12 cellular contexts compared by ENCODE assay signal in the genomic region with DNA sequence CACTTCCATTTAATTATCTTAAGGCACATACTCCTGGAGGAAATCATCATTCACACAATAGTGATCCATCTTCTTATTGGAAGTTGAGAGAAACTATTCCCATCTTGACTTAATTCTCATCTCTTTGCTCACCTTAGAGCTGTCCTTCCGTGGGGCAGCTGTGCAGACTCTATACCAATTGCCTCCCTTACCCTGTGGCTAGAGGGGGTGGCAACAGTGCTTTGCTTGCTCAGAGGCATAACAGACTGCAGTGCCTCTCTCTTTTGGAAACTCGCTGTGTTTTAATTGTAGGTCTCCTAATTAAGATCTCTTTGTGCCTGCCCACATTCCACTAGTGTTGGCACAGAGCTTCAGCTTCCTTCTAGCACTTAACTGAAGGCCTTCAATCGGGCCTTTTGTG. TPM values are rescaled to one million over a fixed set of nuclear protein-coding genes. Genes with fewer than 3 reads are reported as not detected.
DNase-seq lines count a peak whose midpoint lies in the region; ATAC-seq, FAIRE-seq and TF ChIP-seq lines count a peak whose summit lies in the region.
"Had no signal": no experiment of that assay in that cellular context is flagged by ENCODE, and none has a peak within 500 bp of the region (broad histone marks: within the 10 kb centered on the region; RNA-seq: fewer than 3 reads in every experiment).

No MANE protein-coding gene starts in this region.

- H3K9me3 Mint-ChIP-seq in astrocyte (ENCODE audit: unreplicated experiment): no peaks in the 10 kb centered on the region
- H3K9me3 Mint-ChIP-seq in nephron progenitor cell: no peaks in the 10 kb centered on the region

- peaks cover 21 to 28% of the 10 kb centered on the region in 2 experiments for H3K36me3 ChIP-seq in SK-N-SH (replicated peaks in 1 of 2; ENCODE audit: control insufficient read depth in 1 of 2, insufficient read depth in 2 of 2, low read length in 1 of 2)
- H3K36me3 ChIP-seq in HUES64 (ENCODE audit: insufficient read depth, low read length): peaks cover 33% of the 10 kb centered on the region
- H3K36me3 ChIP-seq in astrocyte (ENCODE audit: insufficient read depth, low read length): no peaks in the 10 kb centered on the region
- H3K36me3 ChIP-seq: neutrophil had no signal

- H3K27me3 ChIP-seq in SK-N-SH (ENCODE audit: insufficient read depth) (no peaks in the 10 kb centered on the region), HUES64 (ENCODE audit: insufficient read depth, low read length) (no peaks in the 10 kb centered on the region), astrocyte (ENCODE audit: insufficient read depth, low read length) (no peaks in the 10 kb centered on the region)
- H3K27me3 ChIP-seq: neutrophil had no signal

- peaks cover 19% of the 10 kb centered on the region for H3F3A ChIP-seq in SK-N-SH (replicated peaks; ENCODE audit: insufficient read depth)

- H3K9me2 ChIP-seq in SK-N-SH: no peaks in the 10 kb centered on the region

- peaks cover 6% of the 10 kb centered on the region for H3K36me3 Mint-ChIP-seq in astrocyte (ENCODE audit: low read depth, unreplicated experiment)
- H3K36me3 Mint-ChIP-seq in nephron progenitor cell (ENCODE audit: low read depth): peaks cover 17% of the 10 kb centered on the region

- H3K9ac ChIP-seq in SK-N-SH (no peak overlapping the region), HUES64 (ENCODE audit: low read depth, low read length) (0 out of 2 replicates have a peak overlapping the region, but pooled peaks have one; percentile 2), astrocyte (ENCODE audit: low read length) (no peak overlapping the region)

- H2AFZ ChIP-seq in SK-N-SH (ENCODE audit: low read depth) (no peak overlapping the region), astrocyte (ENCODE audit: low read depth, low read length) (no peak overlapping the region)

- TF ChIP-seq CTCF in SK-N-SH (IDR thresholded peaks at IDR 0.05) (no peak), astrocyte (IDR thresholded peaks at IDR 0.05; ENCODE audit: insufficient read depth, low read depth, low read length) (no peak), nephron progenitor cell (IDR thresholded peaks at IDR 0.05) (no peak)

- H3K4me3 ChIP-seq in SK-N-SH (ENCODE audit: low read depth in 2 of 2, low read length in 1 of 2): no peak overlapping the region
- 0 out of 2 replicates have a peak overlapping the region, but pooled peaks have one; percentile 6 for H3K4me3 ChIP-seq in HUES64 (ENCODE audit: low read length)
- H3K4me3 ChIP-seq in astrocyte (ENCODE audit: insufficient read depth, low read depth, low read length): no peak overlapping the region

- no peaks in the 10 kb centered on the region for H3K9me3 ChIP-seq in SK-N-SH
- no peaks in the 10 kb centered on the region for H3K9me3 ChIP-seq in HUES64 (ENCODE audit: insufficient read depth, low read depth, low read length)
- H3K9me3 ChIP-seq in astrocyte (ENCODE audit: insufficient read depth, low read depth, low read length): no peaks in the 10 kb centered on the region
- H3K9me3 ChIP-seq: neutrophil had no signal

- 75% methylated on average over 3 of the region's 3 CpGs for WGBS in SK-N-SH (ENCODE audit: low lambda C conversion rate)
- 58% methylated on average over 3 of the region's 3 CpGs for WGBS in HUES64

- no peak for TF ChIP-seq EP300 in SK-N-SH (IDR thresholded peaks at IDR 0.05; ENCODE audit: borderline replicate concordance in 1 of 2, low read depth in 1 of 2, low read length in 1 of 2)

- H3K4me3 Mint-ChIP-seq in astrocyte (ENCODE audit: unreplicated experiment): no peak overlapping the region
- no peak overlapping the region for H3K4me3 Mint-ChIP-seq in nephron progenitor cell

- no peak for FAIRE-seq in astrocyte (lab: Jason Lieb, UNC)
- FAIRE-seq: HTR-8/SVneo had no signal

- H3K27me3 Mint-ChIP-seq in astrocyte (ENCODE audit: low read depth, unreplicated experiment) (no peaks in the 10 kb centered on the region), nephron progenitor cell (ENCODE audit: low read depth, poor library complexity) (peaks cover 2% of the 10 kb centered on the region)

- H3K4me2 ChIP-seq in SK-N-SH: 0 out of 2 replicates have a peak overlapping the region, but pooled peaks have one; percentile 30
- peak overlapping the region; percentile 5 for H3K4me2 ChIP-seq in astrocyte (ENCODE audit: low read length)

- peaks cover 100% of the 10 kb centered on the region for H3K79me2 ChIP-seq in SK-N-SH (ENCODE audit: insufficient read depth)
- peaks cover 100% of the 10 kb centered on the region for H3K79me2 ChIP-seq in astrocyte (ENCODE audit: insufficient read depth, low read length)

- POLR2A ChIA-PET in SK-N-SH (lab: Yijun Ruan, JAX): no interaction called here

- H3K27ac Mint-ChIP-seq in astrocyte (ENCODE audit: unreplicated experiment): peak overlapping the region; percentile 75
- H3K27ac Mint-ChIP-seq in nephron progenitor cell: peak overlapping the region; percentile 53

- H4K20me1 ChIP-seq in SK-N-SH (ENCODE audit: insufficient read depth) (peaks cover 94% of the 10 kb centered on the region), astrocyte (ENCODE audit: insufficient read depth, low read length) (peaks cover 100% of the 10 kb centered on the region)

- CTCF ChIA-PET in SK-N-SH (lab: Yijun Ruan, JAX): no interaction called here

- TF ChIP-seq RAD21 in SK-N-SH (IDR thresholded peaks at IDR 0.05; ENCODE audit: low read length): no peak

- no peak for ATAC-seq in SK-N-SH treated with all-trans-retinoic acid at 6 μM for 48 hours

- DNase-seq in SK-N-SH: no peak
- DNase-seq in astrocyte (ENCODE audit: low read depth): no peak
- DNase-seq in nephron progenitor cell: no peak
- DNase-seq in GF-D8 (lab: John Stamatoyannopoulos, UW): no peak
- no peak for DNase-seq in NCI-H1048 (lab: John Stamatoyannopoulos, UW)
- no peak for DNase-seq in NCI-H1417 treated with DMSO at 0.1 percent for 48 hours (lab: John Stamatoyannopoulos, UW)
- DNase-seq: islet precursor cell, NCI-H1694 had no signal

- H3K27ac ChIP-seq in SK-N-SH (ENCODE audit: low read depth in 2 of 2, low read length in 1 of 2) (no peak overlapping the region), HUES64 (ENCODE audit: low read depth, low read length) (peak overlapping the region; percentile 2; the same call in 1 of the 2 replicates), astrocyte (ENCODE audit: low read depth, low read length) (no peak overlapping the region)
- H3K27ac ChIP-seq: neutrophil had no signal

- H3K4me1 ChIP-seq in SK-N-SH (ENCODE audit: control insufficient read depth in 1 of 2, insufficient read depth in 2 of 2, low read depth in 1 of 2, low read length in 1 of 2): peaks cover 24 to 29% of the 10 kb centered on the region in 2 experiments; a peak in 3 of 4 replicates
- peaks cover 41% of the 10 kb centered on the region for H3K4me1 ChIP-seq in HUES64 (ENCODE audit: insufficient read depth, low read length)
- H3K4me1 ChIP-seq in astrocyte (ENCODE audit: insufficient read depth, low read length): peaks cover 18% of the 10 kb centered on the region

- H3K4me1 Mint-ChIP-seq in astrocyte (ENCODE audit: low read depth, unreplicated experiment) (peaks cover 43% of the 10 kb centered on the region), nephron progenitor cell (peaks cover 67% of the 10 kb centered on the region)

TF ChIP-seq in SK-N-SH, 30 proteins besides CTCF, POLR2A, EP300 and RAD21 (continues in another document):
- TF ChIP-seq NFIC (IDR thresholded peaks at IDR 0.05; ENCODE audit: borderline replicate concordance) (no peak), ELF1 (IDR thresholded peaks at IDR 0.05) (no peak), NRF1 (IDR thresholded peaks at IDR 0.05; ENCODE audit: low read depth, low read length) (no peak), TEAD4 (IDR thresholded peaks at IDR 0.05; ENCODE audit: borderline replicate concordance, insufficient read depth) (no peak)

TF ChIP-seq in SK-N-SH treated with all-trans-retinoic acid at 6 μM for 48 hours, 23 proteins besides CTCF, POLR2A, EP300 and RAD21:
- TF ChIP-seq OSR1 (CRISPR knock-in tag; IDR thresholded peaks at IDR 0.05) (no peak), TCF4 (CRISPR knock-in tag; IDR thresholded peaks at IDR 0.05; ENCODE audit: borderline replicate concordance) (no peak), ZNF565 (CRISPR knock-in tag; conservative IDR thresholded peaks at IDR 0.05; ENCODE audit: low read depth) (no peak), ZFP3 (CRISPR knock-in tag; IDR thresholded peaks at IDR 0.05) (no peak), ZNF8 (CRISPR knock-in tag; IDR thresholded peaks at IDR 0.05) (no peak)
- TF ChIP-seq, protein P1, sequence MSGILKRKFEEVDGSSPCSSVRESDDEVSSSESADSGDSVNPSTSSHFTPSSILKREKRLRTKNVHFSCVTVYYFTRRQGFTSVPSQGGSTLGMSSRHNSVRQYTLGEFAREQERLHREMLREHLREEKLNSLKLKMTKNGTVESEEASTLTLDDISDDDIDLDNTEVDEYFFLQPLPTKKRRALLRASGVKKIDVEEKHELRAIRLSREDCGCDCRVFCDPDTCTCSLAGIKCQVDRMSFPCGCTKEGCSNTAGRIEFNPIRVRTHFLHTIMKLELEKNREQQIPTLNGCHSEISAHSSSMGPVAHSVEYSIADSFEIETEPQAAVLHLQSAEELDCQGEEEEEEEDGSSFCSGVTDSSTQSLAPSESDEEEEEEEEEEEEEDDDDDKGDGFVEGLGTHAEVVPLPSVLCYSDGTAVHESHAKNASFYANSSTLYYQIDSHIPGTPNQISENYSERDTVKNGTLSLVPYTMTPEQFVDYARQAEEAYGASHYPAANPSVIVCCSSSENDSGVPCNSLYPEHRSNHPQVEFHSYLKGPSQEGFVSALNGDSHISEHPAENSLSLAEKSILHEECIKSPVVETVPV (CRISPR knock-in tag; IDR thresholded peaks at IDR 0.05): no peak

RNA-seq across cellular contexts. Expression of a gene that starts 5.5 kb away (rescaled TPM):
- 15.7 and 16.6 TPM in 2 replicates for polyA plus RNA-seq in SK-N-SH (2012; rRNA removed)
- 8.2 and 11.9 TPM in 2 replicates for polyA plus RNA-seq in SK-N-SH (2012; cell fraction: cytosol; rRNA removed)
- 41.9 and 53.5 TPM in 2 replicates for polyA plus RNA-seq in SK-N-SH (2012; cell fraction: nucleus; rRNA removed)
- 21.2 TPM for polyA plus RNA-seq in HUES64 (2013, experiment 1 of 2)
- polyA plus RNA-seq in HUES64 (2013, experiment 2 of 2): 19.8 TPM
- total RNA-seq in astrocyte: 58.7 and 60.0 TPM in 2 replicates

RNA-seq across cellular contexts. Expression of a gene that starts 40.4 kb away (rescaled TPM):
- 140 and 152 TPM in 2 replicates for polyA plus RNA-seq in SK-N-SH (2012; rRNA removed)
- polyA plus RNA-seq in SK-N-SH (2012; cell fraction: cytosol; rRNA removed): 157 and 208 TPM in 2 replicates
- 43.1 and 66.4 TPM in 2 replicates for polyA plus RNA-seq in SK-N-SH (2012; cell fraction: nucleus; rRNA removed)
- polyA plus RNA-seq in HUES64 (2013, experiment 1 of 2): 161 TPM
- 197 TPM for polyA plus RNA-seq in HUES64 (2013, experiment 2 of 2)
- 182 and 194 TPM in 2 replicates for total RNA-seq in astrocyte
